Comparison of ENCODE assay signal across 9 cellular contexts in the genomic region with DNA sequence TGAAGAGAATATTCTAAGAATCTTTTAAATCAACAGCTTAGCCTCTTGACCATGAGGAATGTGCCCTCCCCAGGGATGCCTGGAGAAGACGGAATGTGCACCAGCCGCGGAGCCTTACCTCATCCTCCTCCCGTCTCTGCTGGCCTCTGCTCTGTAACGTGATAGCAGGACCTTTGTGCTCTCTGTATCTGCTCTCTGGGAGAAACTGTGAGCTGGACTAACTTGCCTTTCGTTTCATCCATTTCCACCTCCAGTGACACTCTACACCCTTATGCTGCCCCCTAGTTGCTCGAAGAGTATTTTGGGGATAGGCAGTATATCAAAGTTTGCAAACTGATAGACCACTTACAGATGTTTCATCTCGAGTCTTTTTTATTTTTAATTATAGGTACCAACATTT.
DNase-seq lines count a peak whose midpoint lies in the region; ATAC-seq, FAIRE-seq and TF ChIP-seq lines count a peak whose summit lies in the region.
"Had no signal": no experiment of that assay in that cellular context is flagged by ENCODE, and none has a peak within 500 bp of the region (broad histone marks: within the 10 kb centered on the region; RNA-seq: fewer than 3 reads in every experiment).

No MANE protein-coding gene starts in this region.

- DNase-seq in RCC 7860 (ENCODE audit: low spot score) (peak; percentile 73), glomerular visceral epithelial cell (ENCODE audit: extremely low spot score) (peak; percentile 97), progenitor cell of endocrine pancreas (ENCODE audit: low spot score, unreplicated experiment) (no peak), T-helper 1 cell (no peak)
- no peak for DNase-seq in stimulated activated CD4-positive, alpha-beta T cell treated with anti-CD3 and anti-CD28 coated beads, Interleukin-2, amount 100 ng/mL, for 48 hours
- DNase-seq: stimulated activated CD8-positive, alpha-beta memory T cell treated with anti-CD3 and anti-CD28 coated beads, Interleukin-4, amount 100 ng/mL, for 48 hours had no signal

- TF ChIP-seq CTCF in GM12874 (IDR thresholded peaks at IDR 0.05; ENCODE audit: insufficient read depth, low read depth, low read length), result 0 out of 2 replicates have a peak, but pooled peaks have one; percentile 13
- TF ChIP-seq CTCF in progenitor cell of endocrine pancreas (IDR thresholded peaks at IDR 0.05; ENCODE audit: unreplicated experiment), result peak; percentile 42

- ATAC-seq in HG02610 (IDR thresholded peaks at IDR 0.05; ENCODE audit: unreplicated experiment) (no peak), HG03460 (IDR thresholded peaks at IDR 0.05; ENCODE audit: unreplicated experiment) (no peak)

- H3K36me3 Mint-ChIP-seq in progenitor cell of endocrine pancreas (ENCODE audit: insufficient read depth), result no peaks in the 10 kb centered on the region

- peaks cover 2% of the 10 kb centered on the region for H3K4me1 Mint-ChIP-seq in progenitor cell of endocrine pancreas (ENCODE audit: low read depth)

- no peak for FAIRE-seq in RCC 7860 (lab: Jason Lieb, UNC)

- H3K4me3 Mint-ChIP-seq in progenitor cell of endocrine pancreas (ENCODE audit: low read depth), result no peak overlapping the region

- peak overlapping the region; percentile 53 for H3K27ac Mint-ChIP-seq in progenitor cell of endocrine pancreas

- H3K27me3 Mint-ChIP-seq in progenitor cell of endocrine pancreas, result peaks cover 10% of the 10 kb centered on the region

- peaks cover 3% of the 10 kb centered on the region for H3K9me3 Mint-ChIP-seq in progenitor cell of endocrine pancreas (ENCODE audit: low read depth)

Comparison
In these comparisons a context has a peak if more than half of its experiments do, and no peak if none do; other contexts are left out.
1. DNase-seq: peak in RCC 7860 (single experiment) and glomerular visceral epithelial cell (single experiment); none in progenitor cell of endocrine pancreas (single experiment), T-helper 1 cell (0 of 5) and stimulated activated CD4-positive, alpha-beta T cell treated with anti-CD3 and anti-CD28 coated beads, Interleukin-2, amount 100 ng/mL, for 48 hours (0 of 2).